16 cellular contexts compared by ENCODE assay signal in genomic region chr1:66607458-66607857, GRCh38.
DNase-seq lines count a peak whose midpoint lies in the region; ATAC-seq and TF ChIP-seq lines count a peak whose summit lies in the region.
"Had no signal": no experiment of that assay in that cellular context is flagged by ENCODE, and none has a peak within 500 bp of the region (broad histone marks: within the 10 kb centered on the region; RNA-seq: fewer than 3 reads in every experiment).

No MANE protein-coding gene starts in this region.

- intact Hi-C loops in HCT116 (cut with micrococcal nuclease): no loop called here

- no peak overlapping the region for H3K4me2 ChIP-seq in HCT116 (ENCODE audit: low read length)

- RAD21 ChIA-PET in HCT116 (lab: Charles Lee; ENCODE audit: low non-redundant PET in 1 of 2, low total read pairs in 2 of 2, uncharacterized antibody in 2 of 2, unreplicated experiment in 2 of 2): no interaction called here

- no peak for TF ChIP-seq POLR2A in HCT116 (IDR thresholded peaks at IDR 0.05; ENCODE audit: borderline replicate concordance, extremely low read depth, insufficient read depth, insufficient read length)

- H3K9me3 ChIP-seq in HCT116 (ENCODE audit: control insufficient read depth in 1 of 2, insufficient read depth in 1 of 2, low read depth in 1 of 2, low read length in 2 of 2): no peaks in the 10 kb centered on the region
- H3K9me3 ChIP-seq: prostate gland had no signal

- DNase-seq in NCI-H82 (lab: John Stamatoyannopoulos, UW) (peak; percentile 51), NCI-H82 treated with DMSO at 0.1 percent for 48 hours (lab: John Stamatoyannopoulos, UW; ENCODE audit: unreplicated experiment) (no peak), HCT116 (ENCODE audit: low read depth, low spot score) (no peak), UCSD-AML1 (lab: John Stamatoyannopoulos, UW; ENCODE audit: unreplicated experiment) (peak; percentile 9), kidney epithelial cell (ENCODE audit: low read depth) (no peak), NCI-H446 treated with DMSO at 0.1 percent for 48 hours (lab: John Stamatoyannopoulos, UW) (no peak)
- DNase-seq in central memory CD4-positive, alpha-beta T cell: no peak
- DNase-seq: activated CD8-positive, alpha-beta memory T cell treated with anti-CD3 and anti-CD28 coated beads, Interleukin-2, amount 50 U/mL, for 4 hours; activated naive CD4-positive, alpha-beta T cell treated with anti-CD3 and anti-CD28 coated beads, Interleukin-2, amount 10 ng/mL, durations not matched to agents 7 days and 5 days; GDM1; naive B cell; PC-3; SW 1271 had no signal

- H3K9ac ChIP-seq in HCT116 (ENCODE audit: low read length): no peak overlapping the region

- H3K4me3 ChIP-seq in HCT116 (replicated peaks in 1 of 2; ENCODE audit: low read depth in 1 of 2, low read length in 2 of 2) (no peak overlapping the region), kidney epithelial cell (ENCODE audit: low read depth, low read length) (no peak overlapping the region)
- H3K4me3 ChIP-seq: prostate gland had no signal

- no peak overlapping the region for H3K27ac ChIP-seq in HCT116 (ENCODE audit: low read depth, low read length)
- H3K27ac ChIP-seq: prostate gland, VCaP had no signal

- POLR2A ChIA-PET in HCT116 (lab: Charles Lee): no interaction called here

- no peaks in the 10 kb centered on the region for H3K36me3 ChIP-seq in HCT116 (ENCODE audit: control insufficient read depth in 1 of 2, insufficient read depth in 2 of 2, low read length in 2 of 2)
- no peaks in the 10 kb centered on the region for H3K36me3 ChIP-seq in kidney epithelial cell (ENCODE audit: control insufficient read depth, insufficient read depth, low read length)
- H3K36me3 ChIP-seq: prostate gland had no signal

- TF ChIP-seq CTCF in HCT116 (IDR thresholded peaks at IDR 0.05 in 2 of 3, conservative IDR thresholded peaks at IDR 0.05 in 1 of 3; ENCODE audit: borderline replicate concordance in 1 of 3, insufficient read depth in 1 of 3, low read depth in 2 of 3, low read length in 2 of 3) (peak; percentile 11 to 33 (median 27); a peak in 3 of 6 replicates), kidney epithelial cell (IDR thresholded peaks at IDR 0.05; ENCODE audit: insufficient read depth, low read length, poor library complexity, severe bottlenecking) (peak; percentile 4)

- no TSS peak for BruUV-seq in HCT116 (replicated peaks; lab: Mats Ljungman, UMichigan)

- CTCF ChIA-PET in HCT116 (lab: Charles Lee): no interaction called here

- H2AFZ ChIP-seq in HCT116 (ENCODE audit: low read depth, low read length, poor library complexity, severe bottlenecking): no peak overlapping the region

- H3K27me3 ChIP-seq in HCT116 (ENCODE audit: insufficient read depth, low read length): no peaks in the 10 kb centered on the region
- no peaks in the 10 kb centered on the region for H3K27me3 ChIP-seq in kidney epithelial cell (ENCODE audit: control insufficient read depth, insufficient read depth, low read length)

- peak; percentile 58; the same call in 1 of the 2 replicates for ATAC-seq in HCT116
- ATAC-seq in GM18511 (IDR thresholded peaks at IDR 0.05; ENCODE audit: unreplicated experiment): no peak
- ATAC-seq: PC-3 had no signal

- peak; percentile 38; the same call in 1 of the 2 replicates for TF ChIP-seq RAD21 in HCT116 (IDR thresholded peaks at IDR 0.05; ENCODE audit: low read depth)

- no peaks in the 10 kb centered on the region; the same call in 1 of the 2 replicates for H3K9me2 ChIP-seq in HCT116 (ENCODE audit: insufficient read depth)

- no peaks in the 10 kb centered on the region for H3K4me1 ChIP-seq in HCT116 (ENCODE audit: control insufficient read depth in 1 of 2, insufficient read depth in 2 of 2, low read length in 2 of 2)
- H3K4me1 ChIP-seq: prostate gland had no signal

- H4K20me1 ChIP-seq in HCT116 (ENCODE audit: insufficient read depth): no peaks in the 10 kb centered on the region

- H3K79me2 ChIP-seq in HCT116 (ENCODE audit: insufficient read depth, low read length): no peaks in the 10 kb centered on the region

TF ChIP-seq in HCT116, 20 proteins besides CTCF, POLR2A, EP300 and RAD21:
- TF ChIP-seq YY1 (IDR thresholded peaks at IDR 0.05; ENCODE audit: extremely low read depth, insufficient replicate concordance, low read depth, low read length) (no peak), EGR1 (IDR thresholded peaks at IDR 0.05; ENCODE audit: low read depth) (no peak), REST (IDR thresholded peaks at IDR 0.05; ENCODE audit: low read depth) (no peak), ZBTB33 (IDR thresholded peaks at IDR 0.05; ENCODE audit: extremely low read depth, insufficient replicate concordance, low read length) (no peak), ATF3 (IDR thresholded peaks at IDR 0.05) (no peak), ZFX (IDR thresholded peaks at IDR 0.05) (no peak), POLR2AphosphoS5 (IDR thresholded peaks at IDR 0.05; ENCODE audit: low read depth, low read length) (no peak), EZH2phosphoT487 (IDR thresholded peaks at IDR 0.05; ENCODE audit: borderline replicate concordance) (no peak), SIN3A (IDR thresholded peaks at IDR 0.05; ENCODE audit: low read depth) (no peak), SP1 (IDR thresholded peaks at IDR 0.05; ENCODE audit: low read depth) (no peak), CEBPB (IDR thresholded peaks at IDR 0.05; ENCODE audit: low read depth) (no peak), TCF7L2 (IDR thresholded peaks at IDR 0.05; ENCODE audit: borderline replicate concordance, extremely low read depth, insufficient read depth, insufficient read length) (no peak), FOSL1 (IDR thresholded peaks at IDR 0.05; ENCODE audit: low read depth) (no peak), ELF1 (IDR thresholded peaks at IDR 0.05; ENCODE audit: borderline replicate concordance, low read depth) (no peak), ZNF274 (IDR thresholded peaks at IDR 0.05; ENCODE audit: low read depth, low read length) (no peak), CBX3 (IDR thresholded peaks at IDR 0.05; ENCODE audit: low read depth) (no peak), SRF (IDR thresholded peaks at IDR 0.05; ENCODE audit: low read depth) (no peak), EZH2 (IDR thresholded peaks at IDR 0.05) (no peak), JUND (IDR thresholded peaks at IDR 0.05) (no peak), MAX (IDR thresholded peaks at IDR 0.05) (no peak)
TF ChIP-seq in HCT116: peak in this region for 0.

Comparison
In these comparisons a context has a peak if more than half of its experiments do, and no peak if none do; other contexts are left out.
1. DNase-seq: peak in NCI-H82 (single experiment) and UCSD-AML1 (single experiment); none in NCI-H82 treated with DMSO at 0.1 percent for 48 hours (single experiment), HCT116 (single experiment), kidney epithelial cell (single experiment), NCI-H446 treated with DMSO at 0.1 percent for 48 hours (single experiment) and central memory CD4-positive, alpha-beta T cell (single experiment).